In genomic region chr2:26270363-26270762, GRCh38 we compare ENCODE assay signal across 1 cellular context.
TF ChIP-seq lines count a peak whose summit lies in the region.

No MANE protein-coding gene starts in this region.

TF ChIP-seq in HepG2, 621 proteins besides CTCF, POLR2A, EP300 and RAD21 (continued from another document):
- no peak for TF ChIP-seq ZNF276 (CRISPR knock-in tag; IDR thresholded peaks at IDR 0.05; ENCODE audit: low read depth)
- no peak for TF ChIP-seq EEA1 (CRISPR knock-in tag; IDR thresholded peaks at IDR 0.05; ENCODE audit: borderline replicate concordance)
- TF ChIP-seq GATA4 (IDR thresholded peaks at IDR 0.05; ENCODE audit: borderline replicate concordance, low read depth) = no peak
- TF ChIP-seq ZC3H4 (CRISPR knock-in tag; IDR thresholded peaks at IDR 0.05; ENCODE audit: borderline replicate concordance) = no peak
- TF ChIP-seq HNF4G (IDR thresholded peaks at IDR 0.05; ENCODE audit: borderline replicate concordance, low read depth, low read length) = no peak
- no peak for TF ChIP-seq HNF4G (CRISPR knock-in tag; IDR thresholded peaks at IDR 0.05; ENCODE audit: borderline replicate concordance, low read depth)
- TF ChIP-seq REST (IDR thresholded peaks at IDR 0.05; ENCODE audit: borderline replicate concordance in 1 of 2, low read depth in 1 of 2, low read length in 2 of 2) = no peak
- TF ChIP-seq ETV6 (CRISPR knock-in tag; conservative IDR thresholded peaks at IDR 0.05) = no peak
- TF ChIP-seq ZNF33B (CRISPR knock-in tag; IDR thresholded peaks at IDR 0.05) = no peak
- TF ChIP-seq SRSF4 (IDR thresholded peaks at IDR 0.05; ENCODE audit: low read depth, low read length, poor library complexity, severe bottlenecking) = no peak
- no peak for TF ChIP-seq ZFP36L1 (CRISPR knock-in tag; IDR thresholded peaks at IDR 0.05)
- TF ChIP-seq KLF13 (CRISPR knock-in tag; IDR thresholded peaks at IDR 0.05) = no peak
- TF ChIP-seq ZNF800 (CRISPR knock-in tag; IDR thresholded peaks at IDR 0.05) = no peak
